In genomic region chr17:76250141-76250540, GRCh38 we compare ENCODE assay signal across 25 cellular contexts. TPM values are rescaled to one million over a fixed set of nuclear protein-coding genes. Genes with fewer than 3 reads are reported as not detected.
DNase-seq lines count a peak whose midpoint lies in the region; ATAC-seq, FAIRE-seq and TF ChIP-seq lines count a peak whose summit lies in the region.
"Had no signal": no experiment of that assay in that cellular context is flagged by ENCODE, and none has a peak within 500 bp of the region (broad histone marks: within the 10 kb centered on the region; RNA-seq: fewer than 3 reads in every experiment).

No MANE protein-coding gene starts in this region.

- peaks cover 50% of the 10 kb centered on the region for H3K4me1 Mint-ChIP-seq in activated naive CD8-positive, alpha-beta T cell treated with anti-CD3 and anti-CD28 coated beads, Interleukin-2, amount 10 ng/mL, durations not matched to agents 7 days and 5 days
- H3K4me1 Mint-ChIP-seq in activated naive CD8-positive, alpha-beta T cell treated with anti-CD3 and anti-CD28 coated beads for 36 hours: peaks cover 53% of the 10 kb centered on the region
- H3K4me1 Mint-ChIP-seq in activated CD4-positive, alpha-beta memory T cell treated with anti-CD3 and anti-CD28 coated beads for 36 hours (ENCODE audit: low read depth): peaks cover 54% of the 10 kb centered on the region

- H3K27ac ChIP-seq in neutrophil (peak overlapping the region; percentile 99), spleen (peak overlapping the region in 2 of 8 donors; percentile 92 to 94)

- H3K36me3 ChIP-seq in neutrophil (no peaks in the 10 kb centered on the region), spleen (no peaks in the 10 kb centered on the region)
- H3K36me3 ChIP-seq: HAP-1 had no signal

- no peak for TF ChIP-seq CTCF in neutrophil (IDR thresholded peaks at IDR 0.05)
- no peak for TF ChIP-seq CTCF in spleen (IDR thresholded peaks at IDR 0.05 in 8 of 11, conservative IDR thresholded peaks at IDR 0.05 in 3 of 11)

- CTCF ChIA-PET in activated CD4-positive, alpha-beta memory T cell treated with anti-CD3 and anti-CD28 coated beads for 36 hours (lab: Charles Lee): no interaction called here

- no peak for FAIRE-seq in GM19239 (lab: Jason Lieb, UNC)
- FAIRE-seq: G401.6, HTR-8/SVneo, K562 had no signal

- H3K27me3 Mint-ChIP-seq in activated naive CD8-positive, alpha-beta T cell treated with anti-CD3 and anti-CD28 coated beads, Interleukin-2, amount 10 ng/mL, durations not matched to agents 7 days and 5 days: no peaks in the 10 kb centered on the region
- no peaks in the 10 kb centered on the region for H3K27me3 Mint-ChIP-seq in activated naive CD8-positive, alpha-beta T cell treated with anti-CD3 and anti-CD28 coated beads for 36 hours
- H3K27me3 Mint-ChIP-seq in activated CD4-positive, alpha-beta memory T cell treated with anti-CD3 and anti-CD28 coated beads for 36 hours: no peaks in the 10 kb centered on the region
- H3K27me3 Mint-ChIP-seq: CD4-positive, alpha-beta memory T cell had no signal

- no peak overlapping the region for H3K4me3 ChIP-seq in neutrophil (ENCODE audit: low read depth in 1 of 2, low read length in 1 of 2)
- H3K4me3 ChIP-seq in spleen: no peak overlapping the region
- H3K4me3 ChIP-seq: HAP-1, K562 had no signal

- peaks cover 57 to 59% of the 10 kb centered on the region in 2 experiments for H3K4me1 ChIP-seq in neutrophil (ENCODE audit: control insufficient read depth in 1 of 2, insufficient read depth in 1 of 2, low read depth in 1 of 2, low read length in 1 of 2)
- peaks cover 19 to 64% (median 39%) of the 10 kb centered on the region in 6 donors for H3K4me1 ChIP-seq in spleen
- H3K4me1 ChIP-seq: HAP-1 had no signal

- no peak for ATAC-seq in activated naive CD8-positive, alpha-beta T cell treated with anti-CD3 and anti-CD28 coated beads, Interleukin-2, amount 10 ng/mL, durations not matched to agents 7 days and 5 days (ENCODE audit: low read depth)
- ATAC-seq: K562, Panc1 had no signal

- peak overlapping the region; percentile 2 for H3K27ac Mint-ChIP-seq in activated naive CD8-positive, alpha-beta T cell treated with anti-CD3 and anti-CD28 coated beads, Interleukin-2, amount 10 ng/mL, durations not matched to agents 7 days and 5 days
- H3K27ac Mint-ChIP-seq in activated naive CD8-positive, alpha-beta T cell treated with anti-CD3 and anti-CD28 coated beads for 36 hours: no peak overlapping the region
- H3K27ac Mint-ChIP-seq in activated CD4-positive, alpha-beta memory T cell treated with anti-CD3 and anti-CD28 coated beads for 36 hours: no peak overlapping the region
- H3K27ac Mint-ChIP-seq: HFFc6 had no signal

- peaks cover under 1% of the 10 kb centered on the region for H3K27me3 ChIP-seq in neutrophil
- H3K27me3 ChIP-seq in spleen (replicated peaks in 1 of 7): peaks cover 0 to 8% (median 0%) of the 10 kb centered on the region in 7 donors

- peak; percentile 4 for DNase-seq in activated naive CD8-positive, alpha-beta T cell treated with anti-CD3 and anti-CD28 coated beads, Interleukin-2, amount 10 ng/mL, durations not matched to agents 7 days and 5 days
- no peak for DNase-seq in activated naive CD8-positive, alpha-beta T cell treated with anti-CD3 and anti-CD28 coated beads for 36 hours
- peak; percentile 5 for DNase-seq in activated CD4-positive, alpha-beta memory T cell treated with anti-CD3 and anti-CD28 coated beads for 36 hours
- DNase-seq in GM19239 (ENCODE audit: insufficient read length, low spot score): no peak
- DNase-seq in stimulated activated CD4-positive, alpha-beta T cell treated with anti-CD3 and anti-CD28 coated beads, Interleukin-4, amount 100 ng/mL, for 4 hours: no peak
- DNase-seq in spleen: no peak
- DNase-seq: C1 segment of cervical spinal cord; CD4-positive, alpha-beta memory T cell; COR-L47; GOT3; HFFc6; Kasumi-1; MV-4-11; NCI-H1105; NCI-H146; NCI-H2029 treated with DMSO at 0.1 percent for 48 hours; NCI-H446 treated with DMSO at 0.1 percent for 48 hours; NCI-H526 treated with DMSO at 0.1 percent for 48 hours; SHP77 treated with DMSO at 0.1 percent for 48 hours had no signal

- intact Hi-C loops in activated CD4-positive, alpha-beta memory T cell treated with anti-CD3 and anti-CD28 coated beads for 36 hours (cut with micrococcal nuclease): no loop called here
- intact Hi-C loops in spleen (cut with DNase I; ENCODE audit: low total_unique reads): no loop called here

- no peak for TF ChIP-seq POLR2A in spleen (IDR thresholded peaks at IDR 0.05)

- H3K9me3 ChIP-seq in neutrophil: no peaks in the 10 kb centered on the region
- no peaks in the 10 kb centered on the region for H3K9me3 ChIP-seq in spleen
- H3K9me3 ChIP-seq: HAP-1 had no signal

- H3K4me3 Mint-ChIP-seq in activated naive CD8-positive, alpha-beta T cell treated with anti-CD3 and anti-CD28 coated beads, Interleukin-2, amount 10 ng/mL, durations not matched to agents 7 days and 5 days: no peak overlapping the region
- no peak overlapping the region for H3K4me3 Mint-ChIP-seq in activated naive CD8-positive, alpha-beta T cell treated with anti-CD3 and anti-CD28 coated beads for 36 hours
- no peak overlapping the region for H3K4me3 Mint-ChIP-seq in activated CD4-positive, alpha-beta memory T cell treated with anti-CD3 and anti-CD28 coated beads for 36 hours
- H3K4me3 Mint-ChIP-seq: HFFc6 had no signal

- POLR2A ChIA-PET in activated naive CD8-positive, alpha-beta T cell treated with anti-CD3 and anti-CD28 coated beads, Interleukin-2, amount 10 ng/mL, durations not matched to agents 7 days and 5 days (lab: Charles Lee): interaction anchor here (0.7 to 38.5 kb wide), 3 partner anchors 20 to 68 kb away, joined by 3 to 1721 read pairs (median 7); partner anchors contain the start of gene UBALD2
- POLR2A ChIA-PET in activated CD4-positive, alpha-beta memory T cell treated with anti-CD3 and anti-CD28 coated beads for 36 hours (lab: Charles Lee): no interaction called here

- H3K9me3 Mint-ChIP-seq in activated naive CD8-positive, alpha-beta T cell treated with anti-CD3 and anti-CD28 coated beads, Interleukin-2, amount 10 ng/mL, durations not matched to agents 7 days and 5 days: peaks cover 3% of the 10 kb centered on the region
- no peaks in the 10 kb centered on the region for H3K9me3 Mint-ChIP-seq in activated naive CD8-positive, alpha-beta T cell treated with anti-CD3 and anti-CD28 coated beads for 36 hours
- H3K9me3 Mint-ChIP-seq in activated CD4-positive, alpha-beta memory T cell treated with anti-CD3 and anti-CD28 coated beads for 36 hours: no peaks in the 10 kb centered on the region
- H3K9me3 Mint-ChIP-seq: CD4-positive, alpha-beta memory T cell; HFFc6 had no signal

- H3K36me3 Mint-ChIP-seq in activated naive CD8-positive, alpha-beta T cell treated with anti-CD3 and anti-CD28 coated beads, Interleukin-2, amount 10 ng/mL, durations not matched to agents 7 days and 5 days: no peaks in the 10 kb centered on the region
- H3K36me3 Mint-ChIP-seq in activated naive CD8-positive, alpha-beta T cell treated with anti-CD3 and anti-CD28 coated beads for 36 hours: no peaks in the 10 kb centered on the region
- H3K36me3 Mint-ChIP-seq in activated CD4-positive, alpha-beta memory T cell treated with anti-CD3 and anti-CD28 coated beads for 36 hours: no peaks in the 10 kb centered on the region
- H3K36me3 Mint-ChIP-seq: CD4-positive, alpha-beta memory T cell had no signal

- WGBS in spleen, 5 donors: 89 to 97% (median 95%) methylated on average over 6 of the region's 6 CpGs

RNA-seq across cellular contexts. Expression of gene RNF157, which starts 9.8 kb away (rescaled TPM):
- 100 to 1,000 TPM; 103 to 110 TPM for total RNA-seq in activated naive CD8-positive, alpha-beta T cell treated with anti-CD3 and anti-CD28 coated beads, Interleukin-2, amount 10 ng/mL, durations not matched to agents 7 days and 5 days
- 10 to 100 TPM; 30.4 to 34.7 TPM for total RNA-seq in activated naive CD8-positive, alpha-beta T cell treated with anti-CD3 and anti-CD28 coated beads for 36 hours
- 10 to 100 TPM; 25.4 to 28.0 TPM for total RNA-seq in activated CD4-positive, alpha-beta memory T cell treated with anti-CD3 and anti-CD28 coated beads for 36 hours
- total RNA-seq in spleen: 10 to 100 TPM in 3 of 7 donors, 1 to 10 TPM in 4; 6.8 to 13.0 (median 8.6) TPM
- 1 to 10 TPM in 2 of 3 donors, under 1 TPM in 1; 0.89 to 2.0 (median 1.1) TPM for polyA plus RNA-seq in spleen

RNA-seq across cellular contexts. Expression of gene UBALD2, which starts 15.0 kb away (rescaled TPM):
- total RNA-seq in activated naive CD8-positive, alpha-beta T cell treated with anti-CD3 and anti-CD28 coated beads, Interleukin-2, amount 10 ng/mL, durations not matched to agents 7 days and 5 days: 100 to 1,000 TPM; 344 to 375 TPM
- total RNA-seq in activated naive CD8-positive, alpha-beta T cell treated with anti-CD3 and anti-CD28 coated beads for 36 hours: 100 to 1,000 TPM; 262 to 268 TPM
- total RNA-seq in activated CD4-positive, alpha-beta memory T cell treated with anti-CD3 and anti-CD28 coated beads for 36 hours: 100 to 1,000 TPM; 317 TPM
- total RNA-seq in spleen: 10 to 100 TPM; 28.9 to 91.3 (median 63.8) TPM
- polyA plus RNA-seq in spleen: 10 to 100 TPM; 42.5 to 54.7 (median 43.8) TPM

RNA-seq across cellular contexts. Expression of gene QRICH2, which starts 57.9 kb away (rescaled TPM):
- total RNA-seq in activated naive CD8-positive, alpha-beta T cell treated with anti-CD3 and anti-CD28 coated beads, Interleukin-2, amount 10 ng/mL, durations not matched to agents 7 days and 5 days: 1 to 10 TPM; 3.7 to 4.7 TPM
- 1 to 10 TPM in 1 of 2 experiments, under 1 TPM in 1; 0.87 to 1.6 TPM for total RNA-seq in activated naive CD8-positive, alpha-beta T cell treated with anti-CD3 and anti-CD28 coated beads for 36 hours
- 1 to 10 TPM; 1.0 to 1.1 TPM for total RNA-seq in activated CD4-positive, alpha-beta memory T cell treated with anti-CD3 and anti-CD28 coated beads for 36 hours
- 1 to 10 TPM; 1.3 to 3.1 (median 2.7) TPM for total RNA-seq in spleen
- 1 to 10 TPM; 2.4 to 2.7 (median 2.5) TPM for polyA plus RNA-seq in spleen

Comparison
In these comparisons a context has a peak if more than half of its experiments do, and no peak if none do; other contexts are left out.
1. DNase-seq: peak in activated naive CD8-positive, alpha-beta T cell treated with anti-CD3 and anti-CD28 coated beads, Interleukin-2, amount 10 ng/mL, durations not matched to agents 7 days and 5 days (single experiment) and activated CD4-positive, alpha-beta memory T cell treated with anti-CD3 and anti-CD28 coated beads for 36 hours (single experiment); none in activated naive CD8-positive, alpha-beta T cell treated with anti-CD3 and anti-CD28 coated beads for 36 hours (single experiment), GM19239 (single experiment), stimulated activated CD4-positive, alpha-beta T cell treated with anti-CD3 and anti-CD28 coated beads, Interleukin-4, amount 100 ng/mL, for 4 hours (0 of 2) and spleen (single experiment).